ENCODE assay signal across 27 cellular contexts in genomic region chr4:127174168-127174567, GRCh38.
"Had no signal": no experiment of that assay in that cellular context is flagged by ENCODE, and none has a peak within 500 bp of the region (broad histone marks: within the 10 kb centered on the region; RNA-seq: fewer than 3 reads in every experiment).

No MANE protein-coding gene starts in this region.

- H3K79me2 ChIP-seq: parathyroid adenoma had no signal

- H3K27me3 Mint-ChIP-seq: natural killer cell treated with Interleukin-12 subunit alpha and Interleukin-12 subunit beta and Interleukin-15 and Interleukin-18, amount 100 ng/mL, for 72 hours; progenitor cell of endocrine pancreas; stimulated activated naive B cell treated with anti-CD40 and anti-IgM and Interleukin-4, amounts not matched to agents 10 μg/mL and 1 μg/mL and 100 μg/mL, for 72 hours; stimulated activated naive CD8-positive, alpha-beta T cell treated with anti-CD3 and anti-CD28 coated beads, Interleukin-15, Interleukin-2, amounts not matched to agents 100 ng/mL and 50 ng/mL, for 24 hours had no signal

- H3K4me2 ChIP-seq: neural progenitor cell had no signal

- H3K4me3 Mint-ChIP-seq: natural killer cell treated with Interleukin-12 subunit alpha and Interleukin-12 subunit beta and Interleukin-15 and Interleukin-18, amount 100 ng/mL, for 72 hours; neural progenitor cell; stimulated activated effector memory CD8-positive, alpha-beta T cell treated with anti-CD3 and anti-CD28 coated beads, Interleukin-12 subunit alpha, Interleukin-12 subunit beta, amount 100 ng/mL, for 72 hours; stimulated activated naive B cell treated with anti-CD40 and anti-IgM and Interleukin-4, amounts not matched to agents 10 μg/mL and 1 μg/mL and 100 μg/mL, for 72 hours; stimulated activated naive CD8-positive, alpha-beta T cell treated with anti-CD3 and anti-CD28 coated beads, Interleukin-15, Interleukin-2, amounts not matched to agents 100 ng/mL and 50 ng/mL, for 24 hours had no signal

- H3K36me3 Mint-ChIP-seq: natural killer cell treated with Interleukin-12 subunit alpha and Interleukin-12 subunit beta and Interleukin-15 and Interleukin-18, amount 100 ng/mL, for 72 hours; neural progenitor cell; stimulated activated effector memory CD8-positive, alpha-beta T cell treated with anti-CD3 and anti-CD28 coated beads, Interleukin-12 subunit alpha, Interleukin-12 subunit beta, amount 100 ng/mL, for 72 hours; stimulated activated naive B cell treated with anti-CD40 and anti-IgM and Interleukin-4, amounts not matched to agents 10 μg/mL and 1 μg/mL and 100 μg/mL, for 72 hours had no signal

- H3K9me3 ChIP-seq: ovary, psoas muscle, right lobe of liver, sigmoid colon, stomach, thoracic aorta, thyroid gland, tibial nerve, upper lobe of left lung, vagina had no signal

- DNase-seq: occipital lobe; ovary; posterior cingulate gyrus; psoas muscle; right cardiac atrium; right lobe of liver; sigmoid colon; small intestine; stimulated activated CD4-positive, alpha-beta T cell treated with anti-CD3 and anti-CD28 coated beads, Interleukin-15, amount 100 ng/mL, for 24 hours; stimulated activated CD4-positive, alpha-beta T cell treated with anti-CD3 and anti-CD28 coated beads, Interleukin-2, amount 100 ng/mL, for 24 hours; stimulated activated CD4-positive, alpha-beta T cell treated with anti-CD3 and anti-CD28 coated beads, Interleukin-2, amount 100 ng/mL, for 48 hours; stimulated activated CD4-positive, alpha-beta T cell treated with anti-CD3 and anti-CD28 coated beads, Interleukin-4, amount 100 ng/mL, for 24 hours; stimulated activated naive B cell treated with anti-CD40 and anti-IgM and Interleukin-4, amounts not matched to agents 10 μg/mL and 1 μg/mL and 100 μg/mL, for 72 hours; stimulated activated naive CD4-positive, alpha-beta T cell treated with Interleukin-2 at 50 U/mL for 16 hours; stomach; thyroid gland; trophoblast cell; upper lobe of left lung had no signal

- H3K27ac Mint-ChIP-seq: natural killer cell treated with Interleukin-12 subunit alpha and Interleukin-12 subunit beta and Interleukin-15 and Interleukin-18, amount 100 ng/mL, for 72 hours; neural progenitor cell; progenitor cell of endocrine pancreas; stimulated activated effector memory CD8-positive, alpha-beta T cell treated with anti-CD3 and anti-CD28 coated beads, Interleukin-12 subunit alpha, Interleukin-12 subunit beta, amount 100 ng/mL, for 72 hours; stimulated activated naive B cell treated with anti-CD40 and anti-IgM and Interleukin-4, amounts not matched to agents 10 μg/mL and 1 μg/mL and 100 μg/mL, for 72 hours; stimulated activated naive CD8-positive, alpha-beta T cell treated with anti-CD3 and anti-CD28 coated beads, Interleukin-15, Interleukin-2, amounts not matched to agents 100 ng/mL and 50 ng/mL, for 24 hours had no signal

- ATAC-seq: natural killer cell treated with Interleukin-12 subunit alpha and Interleukin-12 subunit beta and Interleukin-15 and Interleukin-18, amount 100 ng/mL, for 72 hours; psoas muscle; right cardiac atrium; right lobe of liver; stimulated activated effector memory CD8-positive, alpha-beta T cell treated with anti-CD3 and anti-CD28 coated beads, Interleukin-12 subunit alpha, Interleukin-12 subunit beta, amount 100 ng/mL, for 72 hours; stimulated activated naive B cell treated with anti-CD40 and anti-IgM and Interleukin-4, amounts not matched to agents 10 μg/mL and 1 μg/mL and 100 μg/mL, for 72 hours had no signal

- H2AFZ ChIP-seq: neural progenitor cell, parathyroid adenoma had no signal

- H3K4me1 Mint-ChIP-seq: stimulated activated effector memory CD8-positive, alpha-beta T cell treated with anti-CD3 and anti-CD28 coated beads, Interleukin-12 subunit alpha, Interleukin-12 subunit beta, amount 100 ng/mL, for 72 hours; stimulated activated naive B cell treated with anti-CD40 and anti-IgM and Interleukin-4, amounts not matched to agents 10 μg/mL and 1 μg/mL and 100 μg/mL, for 72 hours had no signal

- H3K4me1 ChIP-seq: neural progenitor cell, parathyroid adenoma, psoas muscle, right lobe of liver, stomach, tibial nerve, upper lobe of left lung, vagina had no signal

- H3K9me3 Mint-ChIP-seq: neural progenitor cell had no signal

- H3K36me3 ChIP-seq: neural progenitor cell, ovary, right lobe of liver, sigmoid colon, stomach, thoracic aorta, thyroid gland, tibial nerve, upper lobe of left lung, vagina had no signal

- H3K9ac ChIP-seq: neural progenitor cell, parathyroid adenoma had no signal

- H3K4me3 ChIP-seq: neural progenitor cell, ovary, psoas muscle, right lobe of liver, sigmoid colon, stomach, thoracic aorta, thyroid gland, tibial nerve, upper lobe of left lung, vagina had no signal

- H3K27ac ChIP-seq: neural progenitor cell, ovary, parathyroid adenoma, psoas muscle, right lobe of liver, sigmoid colon, stomach, thoracic aorta, thyroid gland, tibial nerve, upper lobe of left lung, vagina had no signal

- H3K27me3 ChIP-seq: neural progenitor cell, ovary, right lobe of liver, sigmoid colon, stomach, thyroid gland, tibial nerve, upper lobe of left lung, vagina had no signal
